In genomic region chr19:29516358-29516725, GRCh38 we compare ENCODE assay signal across 34 cellular contexts. TPM values are rescaled to one million over a fixed set of nuclear protein-coding genes. Genes with fewer than 3 reads are reported as not detected.
"Had no signal": no experiment of that assay in that cellular context is flagged by ENCODE, and none has a peak within 500 bp of the region (broad histone marks: within the 10 kb centered on the region; RNA-seq: fewer than 3 reads in every experiment).

No MANE protein-coding gene starts in this region.

- H3K27ac ChIP-seq: colonic mucosa, epithelial cell of prostate, gastrocnemius medialis, heart left ventricle, hepatocyte, parathyroid adenoma, prostate gland, skin epidermis, suprapubic skin, transverse colon, vagina had no signal

- H3K9me3 ChIP-seq: colonic mucosa, gastrocnemius medialis, heart left ventricle, mucosa of descending colon, prostate gland, suprapubic skin, transverse colon, vagina had no signal

- H3K27me3 Mint-ChIP-seq: dendritic cell treated with granulocyte-macrophage colony-stimulating factor and Interleukin-4, amounts not matched to agents 40 ng/mL and 50 ng/mL, for 4 days had no signal

- DNase-seq: colonic mucosa; effector CD8-positive, alpha-beta T cell; endodermal cell; foreskin fibroblast; gastrocnemius medialis; kidney glomerular epithelial cell; mesenchymal stem cell; mucosa of descending colon; naive B cell; stimulated activated CD4-positive, alpha-beta T cell treated with anti-CD3 and anti-CD28 coated beads, Interleukin-1b, Interleukin-23, amount 100 ng/mL, for 48 hours; stimulated activated CD4-positive, alpha-beta T cell treated with anti-CD3 and anti-CD28 coated beads, Interleukin-4, amount 100 ng/mL, for 1 hour; stimulated activated CD8-positive, alpha-beta memory T cell treated with anti-CD3 and anti-CD28 coated beads, Interleukin-4, amount 100 ng/mL, for 48 hours; stimulated activated naive CD4-positive, alpha-beta T cell; stimulated activated naive CD8-positive, alpha-beta T cell treated with anti-CD3 and anti-CD28 coated beads, Interleukin-15, amount 100 ng/mL, for 72 hours; transverse colon had no signal

- H3K27ac Mint-ChIP-seq: dendritic cell treated with granulocyte-macrophage colony-stimulating factor and Interleukin-4, amounts not matched to agents 40 ng/mL and 50 ng/mL, for 4 days; endodermal cell; mesothelial cell of epicardium; naive B cell; natural killer cell treated with Interleukin-12 subunit alpha and Interleukin-12 subunit beta and Interleukin-15 and Interleukin-18, amount 100 ng/mL, for 72 hours; stimulated activated naive CD8-positive, alpha-beta T cell treated with anti-CD3 and anti-CD28 coated beads, Interleukin-15, amount 100 ng/mL, for 72 hours had no signal

- H3K36me3 Mint-ChIP-seq: mesothelial cell of epicardium; natural killer cell treated with Interleukin-12 subunit alpha and Interleukin-12 subunit beta and Interleukin-15 and Interleukin-18, amount 100 ng/mL, for 72 hours had no signal

- H3K9ac ChIP-seq: parathyroid adenoma had no signal

- H3K27me3 ChIP-seq: colonic mucosa, transverse colon, vagina had no signal

- H3K4me3 Mint-ChIP-seq: dendritic cell treated with granulocyte-macrophage colony-stimulating factor and Interleukin-4, amounts not matched to agents 40 ng/mL and 50 ng/mL, for 4 days; endodermal cell; mesothelial cell of epicardium; naive B cell; natural killer cell treated with Interleukin-12 subunit alpha and Interleukin-12 subunit beta and Interleukin-15 and Interleukin-18, amount 100 ng/mL, for 72 hours; neural crest cell; stimulated activated naive CD8-positive, alpha-beta T cell treated with anti-CD3 and anti-CD28 coated beads, Interleukin-15, amount 100 ng/mL, for 72 hours had no signal

- H3K4me1 Mint-ChIP-seq: endodermal cell; mesothelial cell of epicardium; naive B cell; neural crest cell; stimulated activated naive CD8-positive, alpha-beta T cell treated with anti-CD3 and anti-CD28 coated beads, Interleukin-15, amount 100 ng/mL, for 72 hours had no signal

- H3K9me3 Mint-ChIP-seq: dendritic cell treated with granulocyte-macrophage colony-stimulating factor and Interleukin-4, amounts not matched to agents 40 ng/mL and 50 ng/mL, for 4 days; endodermal cell; mesothelial cell of epicardium; natural killer cell treated with Interleukin-12 subunit alpha and Interleukin-12 subunit beta and Interleukin-15 and Interleukin-18, amount 100 ng/mL, for 72 hours; neural crest cell; stimulated activated naive CD8-positive, alpha-beta T cell treated with anti-CD3 and anti-CD28 coated beads, Interleukin-15, amount 100 ng/mL, for 72 hours had no signal

- H3K4me2 ChIP-seq: hepatocyte had no signal

- H3K36me3 ChIP-seq: colonic mucosa, gastrocnemius medialis, heart left ventricle, prostate gland, suprapubic skin, transverse colon, vagina had no signal

- H3K4me1 ChIP-seq: colonic mucosa, gastrocnemius medialis, heart left ventricle, parathyroid adenoma, prostate gland, suprapubic skin, transverse colon, vagina had no signal

- ATAC-seq: esophagus mucosa; gastrocnemius medialis; heart left ventricle; mucosa of descending colon; natural killer cell treated with Interleukin-12 subunit alpha and Interleukin-12 subunit beta and Interleukin-15 and Interleukin-18, amount 100 ng/mL, for 72 hours; right cardiac atrium; stimulated activated naive CD8-positive, alpha-beta T cell treated with anti-CD3 and anti-CD28 coated beads, Interleukin-15, amount 100 ng/mL, for 72 hours had no signal

- H2AFZ ChIP-seq: hepatocyte, parathyroid adenoma had no signal

- H3K4me3 ChIP-seq: colonic mucosa, gastrocnemius medialis, heart left ventricle, hepatocyte, mucosa of descending colon, prostate gland, skin epidermis, suprapubic skin, transverse colon, vagina had no signal

RNA-seq across cellular contexts. Expression of gene VSTM2B, which starts 9.5 kb away (rescaled TPM):
- total RNA-seq: colonic mucosa; esophagus mucosa; gastrocnemius medialis; glomerular endothelial cell; heart left ventricle; liver; lung microvascular endothelial cell; mesothelial cell of epicardium; natural killer cell treated with Interleukin-12 subunit alpha and Interleukin-12 subunit beta and Interleukin-15 and Interleukin-18, amount 100 ng/mL, for 72 hours; osteoblast; prostate gland; right cardiac atrium; suprapubic skin; transverse colon; ureter had no signal
- polyA plus RNA-seq: heart left ventricle, liver, right cardiac atrium had no signal
